In genomic region chrX:17719651-17720050, GRCh38 we compare ENCODE assay signal across 23 cellular contexts. TPM values are rescaled to one million over a fixed set of nuclear protein-coding genes. Genes with fewer than 3 reads are reported as not detected.
DNase-seq lines count a peak whose midpoint lies in the region; ATAC-seq, FAIRE-seq and TF ChIP-seq lines count a peak whose summit lies in the region.
"Had no signal": no experiment of that assay in that cellular context is flagged by ENCODE, and none has a peak within 500 bp of the region (broad histone marks: within the 10 kb centered on the region; RNA-seq: fewer than 3 reads in every experiment).

No MANE protein-coding gene starts in this region.

- H2BK15ac ChIP-seq in H1 (ENCODE audit: low read length) (no peak overlapping the region), neuronal stem cell (ENCODE audit: low read length) (no peak overlapping the region)

- CTCF ChIA-PET in H1 (lab: Charles Lee; ENCODE audit: partially characterized antibody), result interaction anchor here (0.6 to 0.7 kb wide), 3 partner anchors 123 to 558 kb away, joined by 3 to 4 read pairs (median 3); no protein-coding TSS in a partner anchor

- peak overlapping the region in 1 of 2 experiments; percentile 52; a peak in 1 of 4 replicates for H3K4me2 ChIP-seq in H1 (ENCODE audit: insufficient read depth in 1 of 2, low read depth in 2 of 2, low read length in 2 of 2)
- H3K4me2 ChIP-seq in neuronal stem cell (ENCODE audit: insufficient read depth, low read length, poor library complexity, severe bottlenecking), result no peak overlapping the region
- H3K4me2 ChIP-seq: SK-N-SH had no signal

- in situ Hi-C loops in HAP-1 (cut with MboI; ENCODE audit: low sequenced_read_pairs), result no loop called here

- no peak overlapping the region for H2BK120ac ChIP-seq in H1 (replicated peaks; ENCODE audit: low read depth, low read length)
- no peak overlapping the region for H2BK120ac ChIP-seq in neuronal stem cell (ENCODE audit: low read depth, low read length)

- no peak for TF ChIP-seq CTCF in H1 (IDR thresholded peaks at IDR 0.05; ENCODE audit: control extremely low read depth in 1 of 3, insufficient read depth in 1 of 3, low read depth in 1 of 3, low read length in 3 of 3)
- TF ChIP-seq CTCF in sigmoid colon (IDR thresholded peaks at IDR 0.05), result no peak

- no peak overlapping the region for H3K56ac ChIP-seq in H1 (replicated peaks; ENCODE audit: insufficient read length, low read depth, low read length)

- H3K23me2 ChIP-seq in H1 (ENCODE audit: low read depth, low read length), result no peaks in the 10 kb centered on the region

- peak; percentile 43 to 61 for DNase-seq in HAP-1 (ENCODE audit: low spot score in 2 of 2)
- DNase-seq in H1 (ENCODE audit: low read depth in 1 of 2, low spot score in 2 of 2), result no peak
- DNase-seq in iPS-NIHi11 (ENCODE audit: low spot score), result peak; percentile 19
- DNase-seq in neuronal stem cell (ENCODE audit: low spot score), result no peak
- no peak for DNase-seq in central memory CD4-positive, alpha-beta T cell
- no peak for DNase-seq in activated T-cell treated with anti-CD3 and anti-CD28 coated beads, Interleukin-2, amount 50 U/mL, for 72 hours
- DNase-seq in sigmoid colon, result no peak
- DNase-seq: CD4-positive, CD25-positive, alpha-beta regulatory T cell; COR-L47; DMS79; GM23248; KG1; NCI-H1105; NCI-H146; NCI-H2029; NCI-H2227 treated with DMSO at 0.1 percent for 48 hours; NCI-H510A; NCI-H82; SIG-M5; SK-N-SH had no signal

- 0% methylated on average over 3 of the region's 3 CpGs; no CpG with 5 or more reads in 1 of the 2 experiments for WGBS in H1 (ENCODE audit: extremely low coverage in 1 of 2, insufficient coverage in 1 of 2, insufficient read length in 1 of 2, insufficient replicate concordance in 2 of 2, low coverage in 1 of 2, low lambda C conversion rate in 2 of 2, missing lambda C conversion rate in 1 of 2), 2 experiments
- WGBS in neuronal stem cell (ENCODE audit: extremely low coverage in 2 of 2, insufficient read length in 2 of 2, insufficient replicate concordance in 1 of 2), 2 donors, result no CpG with 5 or more reads among the region's 3 CpGs
- WGBS in sigmoid colon, 2 donors, result 78 to 81% methylated on average over 3 of the region's 3 CpGs

- H3K79me1 ChIP-seq in H1 (ENCODE audit: low read depth, low read length) (no peaks in the 10 kb centered on the region), neuronal stem cell (ENCODE audit: low read depth, low read length) (no peaks in the 10 kb centered on the region)

- H4K91ac ChIP-seq in H1 (replicated peaks; ENCODE audit: insufficient read length, low read length), result no peak overlapping the region
- H4K91ac ChIP-seq in neuronal stem cell (ENCODE audit: low read depth, low read length, poor library complexity), result no peak overlapping the region

- H3K18ac ChIP-seq in H1 (ENCODE audit: extremely low read depth, low read length) (no peak overlapping the region), neuronal stem cell (ENCODE audit: low read length) (no peak overlapping the region)

- no peak for TF ChIP-seq EP300 in H1 (IDR thresholded peaks at IDR 0.05; ENCODE audit: borderline replicate concordance in 1 of 2, low read depth in 2 of 2, low read length in 2 of 2)
- TF ChIP-seq EP300 in sigmoid colon (IDR thresholded peaks at IDR 0.05), result no peak

- no peaks in the 10 kb centered on the region for H4K20me1 ChIP-seq in H1 (replicated peaks in 1 of 2; ENCODE audit: control insufficient read depth in 1 of 2, insufficient read depth in 2 of 2, low read length in 2 of 2)

- no peak overlapping the region for H3K4me3 ChIP-seq in HAP-1
- H3K4me3 ChIP-seq in H1 (ENCODE audit: extremely low read depth in 1 of 4, insufficient read depth in 2 of 4, low read depth in 3 of 4, low read length in 4 of 4), result peak overlapping the region in 1 of 4 experiments; percentile 42; a peak in 3 of 8 replicates
- H3K4me3 ChIP-seq in neuronal stem cell (ENCODE audit: low read length in 2 of 2), result peak overlapping the region in 1 of 2 donors; percentile 33
- H3K4me3 ChIP-seq in sigmoid colon, result no peak overlapping the region
- H3K4me3 ChIP-seq: GM12878, GM23248 had no signal

- no peak overlapping the region for H3K27ac Mint-ChIP-seq in activated T-cell treated with anti-CD3 and anti-CD28 coated beads, Interleukin-2, amount 50 U/mL, for 72 hours
- H3K27ac Mint-ChIP-seq: CD4-positive, CD25-positive, alpha-beta regulatory T cell had no signal

- H3K4me1 Mint-ChIP-seq in activated T-cell treated with anti-CD3 and anti-CD28 coated beads, Interleukin-2, amount 50 U/mL, for 72 hours (ENCODE audit: low read depth), result no peaks in the 10 kb centered on the region
- H3K4me1 Mint-ChIP-seq: CD4-positive, CD25-positive, alpha-beta regulatory T cell had no signal

- H3K36me3 ChIP-seq in HAP-1 (replicated peaks) (no peaks in the 10 kb centered on the region), H1 (ENCODE audit: control insufficient read depth in 2 of 4, insufficient read depth in 4 of 4, low read length in 3 of 4) (no peaks in the 10 kb centered on the region), neuronal stem cell (replicated peaks in 1 of 2; ENCODE audit: control insufficient read depth in 2 of 2, insufficient read depth in 2 of 2, low read length in 2 of 2) (no peaks in the 10 kb centered on the region), sigmoid colon (peaks cover 0 to 3% (median 0%) of the 10 kb centered on the region in 4 donors)

- intact Hi-C loops in sigmoid colon (cut with DNase I), result no loop called here

- no peak for TF ChIP-seq POLR2A in H1 (IDR thresholded peaks at IDR 0.05; ENCODE audit: control extremely low read depth in 1 of 2, low read depth in 2 of 2, low read length in 2 of 2)
- TF ChIP-seq POLR2A in sigmoid colon (IDR thresholded peaks at IDR 0.05), result no peak

- H3K23ac ChIP-seq in H1 (ENCODE audit: insufficient read length) (no peak overlapping the region), neuronal stem cell (ENCODE audit: low read depth, low read length, poor library complexity) (no peak overlapping the region)

- peaks cover 28% of the 10 kb centered on the region for H3K4me1 ChIP-seq in HAP-1
- H3K4me1 ChIP-seq in H1 (replicated peaks in 1 of 4; ENCODE audit: control insufficient read depth in 3 of 4, insufficient read depth in 4 of 4, low read length in 3 of 4), result peaks cover 0 to 4% (median 2%) of the 10 kb centered on the region in 4 experiments; a peak in 2 of 7 replicates
- H3K4me1 ChIP-seq in neuronal stem cell (ENCODE audit: control insufficient read depth in 2 of 2, insufficient read depth in 1 of 2, low read depth in 1 of 2, low read length in 2 of 2), result peaks cover 0 to 14% of the 10 kb centered on the region in 2 donors
- H3K4me1 ChIP-seq in sigmoid colon, result no peaks in the 10 kb centered on the region

- H4K5ac ChIP-seq in H1 (ENCODE audit: insufficient read length, low read depth, low read length), result no peak overlapping the region

- H3K4me3 Mint-ChIP-seq in activated T-cell treated with anti-CD3 and anti-CD28 coated beads, Interleukin-2, amount 50 U/mL, for 72 hours, result no peak overlapping the region
- H3K4me3 Mint-ChIP-seq: CD4-positive, CD25-positive, alpha-beta regulatory T cell had no signal

- no peak for ATAC-seq in activated T-cell treated with anti-CD3 and anti-CD28 coated beads, Interleukin-2, amount 50 U/mL, for 72 hours (replicated peaks in 1 of 2)
- ATAC-seq in HG03139 (IDR thresholded peaks at IDR 0.05; ENCODE audit: unreplicated experiment), result no peak
- ATAC-seq: GM12878, Panc1 had no signal

- FAIRE-seq in H1 (lab: Jason Lieb, UNC), result peak; percentile 95
- FAIRE-seq: GM12878 had no signal

- H2BK5ac ChIP-seq in H1 (ENCODE audit: low read depth, low read length) (no peak overlapping the region), neuronal stem cell (ENCODE audit: low read length) (no peak overlapping the region)

- H4K8ac ChIP-seq in H1 (ENCODE audit: extremely low read depth, insufficient read depth, low read length) (no peak overlapping the region), neuronal stem cell (ENCODE audit: low read depth, low read length) (no peak overlapping the region)

- H3K79me2 ChIP-seq in H1 (ENCODE audit: control insufficient read depth in 1 of 2, insufficient read depth in 2 of 2, low read length in 2 of 2), result no peaks in the 10 kb centered on the region

- peaks cover under 1% of the 10 kb centered on the region for H3K27me3 Mint-ChIP-seq in activated T-cell treated with anti-CD3 and anti-CD28 coated beads, Interleukin-2, amount 50 U/mL, for 72 hours (ENCODE audit: low read depth)

- POLR2A ChIA-PET in H1 (lab: Charles Lee; ENCODE audit: partially characterized antibody), result no interaction called here

- H2AK5ac ChIP-seq in H1 (ENCODE audit: low read depth, low read length), result no peak overlapping the region
- H2AK5ac ChIP-seq in neuronal stem cell (ENCODE audit: low read depth, low read length), result no peak overlapping the region

- H2BK20ac ChIP-seq in H1 (ENCODE audit: low read length), result no peak overlapping the region

- H3K27me3 ChIP-seq in HAP-1 (ENCODE audit: low read depth) (no peaks in the 10 kb centered on the region), H1 (replicated peaks in 1 of 4; ENCODE audit: control insufficient read depth in 3 of 4, extremely low read depth in 1 of 4, insufficient read depth in 3 of 4, low read length in 3 of 4) (no peaks in the 10 kb centered on the region; a peak in 2 of 7 replicates), neuronal stem cell (ENCODE audit: control insufficient read depth in 3 of 3, insufficient read depth in 3 of 3, low read depth in 1 of 3, low read length in 3 of 3) (no peaks in the 10 kb centered on the region), sigmoid colon (no peaks in the 10 kb centered on the region)

- no peaks in the 10 kb centered on the region for H3K36me3 Mint-ChIP-seq in activated T-cell treated with anti-CD3 and anti-CD28 coated beads, Interleukin-2, amount 50 U/mL, for 72 hours (ENCODE audit: insufficient read depth in 2 of 2)
- H3K36me3 Mint-ChIP-seq: CD4-positive, CD25-positive, alpha-beta regulatory T cell had no signal

- no peak for TF ChIP-seq RAD21 in H1 (IDR thresholded peaks at IDR 0.05 in 1 of 2, conservative IDR thresholded peaks at IDR 0.05 in 1 of 2; ENCODE audit: low read depth in 2 of 2, low read length in 2 of 2)

- H3K9me3 ChIP-seq in HAP-1, result no peaks in the 10 kb centered on the region
- H3K9me3 ChIP-seq in H1 (ENCODE audit: insufficient read depth in 2 of 2, low read depth in 1 of 2, low read length in 1 of 2), result no peaks in the 10 kb centered on the region
- H3K9me3 ChIP-seq in neuronal stem cell (replicated peaks in 1 of 2; ENCODE audit: control insufficient read depth in 2 of 2, insufficient read depth in 1 of 2, low read depth in 1 of 2, low read length in 2 of 2), result no peaks in the 10 kb centered on the region
- H3K9me3 ChIP-seq in sigmoid colon, result no peaks in the 10 kb centered on the region
- H3K9me3 ChIP-seq: SK-N-SH had no signal

- H3K9me3 Mint-ChIP-seq in activated T-cell treated with anti-CD3 and anti-CD28 coated beads, Interleukin-2, amount 50 U/mL, for 72 hours, result no peaks in the 10 kb centered on the region

- H3K9ac ChIP-seq in H1 (replicated peaks in 1 of 4; ENCODE audit: extremely low read depth in 1 of 4, low read depth in 3 of 4, low read length in 3 of 4), result no peak overlapping the region
- no peak overlapping the region for H3K9ac ChIP-seq in neuronal stem cell (ENCODE audit: low read depth, low read length, poor library complexity)
- H3K9ac ChIP-seq: GM23248, SK-N-SH had no signal

- no peak overlapping the region for H2AFZ ChIP-seq in H1 (ENCODE audit: low read length)
- peak overlapping the region; percentile 41 for H2AFZ ChIP-seq in neuronal stem cell (ENCODE audit: low read length)
- H2AFZ ChIP-seq: GM23248 had no signal

- H3K4ac ChIP-seq in H1 (replicated peaks; ENCODE audit: insufficient read length, low read depth, low read length) (no peak overlapping the region), neuronal stem cell (ENCODE audit: low read length) (no peak overlapping the region)

- no peak overlapping the region for H2BK12ac ChIP-seq in H1 (ENCODE audit: low read depth, low read length)
- H2BK12ac ChIP-seq in neuronal stem cell (ENCODE audit: low read length), result no peak overlapping the region

- H3K27ac ChIP-seq in H1 (ENCODE audit: low read depth, low read length) (no peak overlapping the region), neuronal stem cell (replicated peaks; ENCODE audit: low read length) (no peak overlapping the region), sigmoid colon (no peak overlapping the region)
- H3K27ac ChIP-seq: GM23248 had no signal

- H3K14ac ChIP-seq in H1 (ENCODE audit: insufficient read length) (no peak overlapping the region), neuronal stem cell (ENCODE audit: low read length) (no peak overlapping the region)

RNA-seq across cellular contexts. Expression of gene SCML1, which starts 17.6 kb away (rescaled TPM):
- 2.0 and 2.5 TPM in 2 replicates for total RNA-seq in H1 (2021; fragmentation: NEBNext Ultra II Directional; extraction: Animal tissue kit (Norgen Biotek cat#: 25700))
- 1.4 and 2.2 TPM in 2 replicates for polyA plus RNA-seq in H1 (2011; rRNA removed)
- polyA plus RNA-seq in H1 (2011; cell fraction: cytosol; rRNA removed), result 2.6 TPM
- 2.4 TPM for polyA plus RNA-seq in H1 (2011; cell fraction: nucleus; rRNA removed)
- 1.1 to 1.7 TPM (median 1.5 TPM) in 4 replicates for polyA plus RNA-seq in H1 (2012, experiment 1 of 2)
- 0.09 TPM for polyA plus RNA-seq in H1 (2012, experiment 2 of 2)
- 4.3 TPM for polyA plus RNA-seq in H1 (2013, experiment 1 of 2)
- 4.3 TPM for polyA plus RNA-seq in H1 (2013, experiment 2 of 2)
- 3.2 and 3.4 TPM in 2 replicates for polyA minus RNA-seq in H1 (2011; rRNA and poly(A)+ RNA removed)
- polyA minus RNA-seq in H1 (2011; cell fraction: cytosol; rRNA and poly(A)+ RNA removed), result not detected
- 1.7 TPM for polyA minus RNA-seq in H1 (2011; cell fraction: nucleus; rRNA and poly(A)+ RNA removed)
- 15.4 TPM for polyA plus RNA-seq in neuronal stem cell (2013, experiment 1 of 2)
- 15.7 TPM for polyA plus RNA-seq in neuronal stem cell (2013, experiment 2 of 2)
- total RNA-seq in activated T-cell treated with anti-CD3 and anti-CD28 coated beads, Interleukin-2, amount 50 U/mL, for 72 hours, result 1 to 10 TPM; 3.2 to 4.9 TPM
- 10 to 100 TPM; 10.7 to 15.3 (median 13.2) TPM for total RNA-seq in sigmoid colon
- 10 to 100 TPM in 1 of 3 donors, 1 to 10 TPM in 2; 2.4 to 10.2 (median 3.9) TPM for polyA plus RNA-seq in sigmoid colon

Comparison
In these comparisons a context has a peak if more than half of its experiments do, and no peak if none do; other contexts are left out.
1. DNase-seq: peak in HAP-1 (2 of 2) and iPS-NIHi11 (single experiment); none in H1 (0 of 2), neuronal stem cell (single experiment), central memory CD4-positive, alpha-beta T cell (single experiment), activated T-cell treated with anti-CD3 and anti-CD28 coated beads, Interleukin-2, amount 50 U/mL, for 72 hours (0 of 2) and sigmoid colon (single experiment).